In genomic region chr1:158002022-158002629, GRCh38 we compare ENCODE assay signal across 10 cellular contexts. TPM values are rescaled to one million over a fixed set of nuclear protein-coding genes. Genes with fewer than 3 reads are reported as not detected.
DNase-seq lines count a peak whose midpoint lies in the region; ATAC-seq, FAIRE-seq and TF ChIP-seq lines count a peak whose summit lies in the region.
"Had no signal": no experiment of that assay in that cellular context is flagged by ENCODE, and none has a peak within 500 bp of the region (broad histone marks: within the 10 kb centered on the region; RNA-seq: fewer than 3 reads in every experiment).

No MANE protein-coding gene starts in this region.

- H3K9ac ChIP-seq in mesendoderm (ENCODE audit: low read length): peak overlapping the region; percentile 34

- H3K4me3 ChIP-seq in mesendoderm (ENCODE audit: low read length) (no peak overlapping the region), upper lobe of right lung (no peak overlapping the region)

- TF ChIP-seq POLR2A in H54 (IDR thresholded peaks at IDR 0.05; ENCODE audit: low read depth, low read length): no peak

- peak overlapping the region; percentile 66 for H3K27ac ChIP-seq in mesendoderm (ENCODE audit: low read depth, low read length)
- peak overlapping the region; percentile 30 for H3K27ac ChIP-seq in upper lobe of right lung
- H3K27ac ChIP-seq: VCaP had no signal

- intact Hi-C loops in upper lobe of right lung (cut with DNase I): no loop called here

- peaks cover 65% of the 10 kb centered on the region for H3K79me2 ChIP-seq in mesendoderm (ENCODE audit: control insufficient read depth, insufficient read depth, low read length)

- no peak overlapping the region for H3K4me2 ChIP-seq in mesendoderm (ENCODE audit: low read length)

- peak overlapping the region; percentile 63 for H3K56ac ChIP-seq in mesendoderm (ENCODE audit: low read length)

- H3K4me1 ChIP-seq in mesendoderm (ENCODE audit: control insufficient read depth, low read depth, low read length) (peaks cover 13% of the 10 kb centered on the region), upper lobe of right lung (peaks cover 62% of the 10 kb centered on the region)

- H3K36me3 ChIP-seq in mesendoderm (ENCODE audit: control insufficient read depth, insufficient read depth, low read length) (no peaks in the 10 kb centered on the region), upper lobe of right lung (no peaks in the 10 kb centered on the region)

- peak overlapping the region; percentile 86 for H3K18ac ChIP-seq in mesendoderm (ENCODE audit: low read length)

- no CpG with 5 or more reads among the region's 4 CpGs for WGBS in mesendoderm (ENCODE audit: extremely low coverage, insufficient coverage, low lambda C conversion rate)

- no peak overlapping the region for H2BK120ac ChIP-seq in mesendoderm (ENCODE audit: low read depth, low read length)

- H3K27me3 ChIP-seq in mesendoderm (ENCODE audit: insufficient read depth, low read length, poor library complexity) (no peaks in the 10 kb centered on the region), upper lobe of right lung (no peaks in the 10 kb centered on the region)

- H3K27me3 Mint-ChIP-seq in endothelial cell (ENCODE audit: unreplicated experiment): peaks cover 7% of the 10 kb centered on the region

- peak overlapping the region; percentile 88 for H3K27ac Mint-ChIP-seq in endothelial cell (ENCODE audit: unreplicated experiment)

- TF ChIP-seq CTCF in endothelial cell (IDR thresholded peaks at IDR 0.05; ENCODE audit: unreplicated experiment): no peak
- TF ChIP-seq CTCF in upper lobe of right lung (IDR thresholded peaks at IDR 0.05): no peak

- H3K9me3 Mint-ChIP-seq in endothelial cell (ENCODE audit: unreplicated experiment): no peaks in the 10 kb centered on the region

- peak overlapping the region; percentile 41 for H3K4ac ChIP-seq in mesendoderm (ENCODE audit: low read depth, low read length)

- no peak overlapping the region for H3K4me3 Mint-ChIP-seq in endothelial cell (ENCODE audit: unreplicated experiment)

- no peak for ATAC-seq in upper lobe of right lung
- ATAC-seq in HG02678 (IDR thresholded peaks at IDR 0.05; ENCODE audit: unreplicated experiment): no peak

- no peak overlapping the region for H2BK15ac ChIP-seq in mesendoderm (replicated peaks; ENCODE audit: low read depth)

- FAIRE-seq in H54 (lab: Jason Lieb, UNC): no peak

- H4K5ac ChIP-seq in mesendoderm (ENCODE audit: low read length): no peak overlapping the region

- peak; percentile 59 for DNase-seq in RPMI7951 (ENCODE audit: low read depth)
- DNase-seq in endothelial cell (ENCODE audit: low spot score): no peak
- DNase-seq in mesendoderm: peak; percentile 78
- no peak for DNase-seq in upper lobe of right lung
- DNase-seq in H54 (ENCODE audit: insufficient read length, low spot score): no peak
- no peak for DNase-seq in Ammon's horn (ENCODE audit: low spot score)
- DNase-seq: activated naive CD4-positive, alpha-beta T cell; NCI-H510A had no signal

- peaks cover 20% of the 10 kb centered on the region for H3K79me1 ChIP-seq in mesendoderm (ENCODE audit: low read length)

- peaks cover 64% of the 10 kb centered on the region for H3K4me1 Mint-ChIP-seq in endothelial cell (ENCODE audit: unreplicated experiment)

- H3K9me3 ChIP-seq in upper lobe of right lung: no peaks in the 10 kb centered on the region

- peaks cover 9% of the 10 kb centered on the region for H3K36me3 Mint-ChIP-seq in endothelial cell (ENCODE audit: low read depth, unreplicated experiment)

- H2BK5ac ChIP-seq in mesendoderm (ENCODE audit: low read length): no peak overlapping the region

- H2AK5ac ChIP-seq in mesendoderm (ENCODE audit: low read length): no peak overlapping the region

- H4K8ac ChIP-seq in mesendoderm (ENCODE audit: low read depth, low read length): no peak overlapping the region

- H3K23ac ChIP-seq in mesendoderm (ENCODE audit: low read length): no peak overlapping the region

RNA-seq across cellular contexts. Expression of gene KIRREL1, which starts 8.7 kb away (rescaled TPM):
- total RNA-seq in RPMI7951 (2014; rRNA removed; shearing (Covaris generic)): 77.3 and 80.8 TPM in 2 replicates
- total RNA-seq in endothelial cell (ENCODE audit: unreplicated experiment): 66.8 TPM
- polyA plus RNA-seq in mesendoderm (2013, experiment 1 of 2): 19.9 TPM
- polyA plus RNA-seq in mesendoderm (2013, experiment 2 of 2): 19.5 TPM
- total RNA-seq in upper lobe of right lung: 40.8 TPM

Comparison
In these comparisons a context has a peak if more than half of its experiments do, and no peak if none do; other contexts are left out.
1. DNase-seq: peak in RPMI7951 (single experiment) and mesendoderm (single experiment); none in endothelial cell (single experiment), upper lobe of right lung (single experiment), H54 (single experiment) and Ammon's horn (single experiment).